In genomic region chr12:129298921-129299320, GRCh38 we compare ENCODE assay signal across 25 cellular contexts.
"Had no signal": no experiment of that assay in that cellular context is flagged by ENCODE, and none has a peak within 500 bp of the region (broad histone marks: within the 10 kb centered on the region; RNA-seq: fewer than 3 reads in every experiment).

No MANE protein-coding gene starts in this region.

- ATAC-seq: activated CD4-positive, CD25-positive, alpha-beta regulatory T cell treated with anti-CD3 and anti-CD28 coated beads, Interleukin-2, amount 50 U/mL, for 24 hours; activated CD8-positive, alpha-beta T cell treated with anti-CD3 and anti-CD28 coated beads for 36 hours; activated T-cell treated with anti-CD3 and anti-CD28 coated beads, Interleukin-2, amount 50 U/mL, for 4 hours; activated T-helper 17 cell treated with anti-CD3 and anti-CD28 coated beads, Interleukin-2, amount 50 U/mL, for 72 hours; esophagus mucosa; heart left ventricle; T-helper 17 cell had no signal

- DNase-seq: activated B cell treated with CpG ODN at 0.5 μM for 24 hours; activated CD4-positive, alpha-beta T cell treated with anti-CD3 and anti-CD28 coated beads for 48 hours; activated CD4-positive, alpha-beta T cell treated with anti-CD3 and anti-CD28 coated beads, Interleukin-2, amount 50 U/mL, for 1 hour; activated CD4-positive, alpha-beta T cell treated with anti-CD3 and anti-CD28 coated beads, Interleukin-2, amount 50 U/mL, for 48 hours; activated CD8-positive, alpha-beta memory T cell treated with anti-CD3 and anti-CD28 coated beads for 24 hours; activated CD8-positive, alpha-beta T cell treated with anti-CD3 and anti-CD28 coated beads for 36 hours; activated effector memory CD4-positive, alpha-beta T cell treated with Interleukin-2 at 50 U/mL for 16 hours; activated gamma-delta T cell treated with Interleukin-2 at 50 U/mL for 16 hours; activated naive CD4-positive, alpha-beta T cell treated with anti-CD3 and anti-CD28 coated beads, Interleukin-2, amount 50 U/mL, for 16 hours; activated naive CD4-positive, alpha-beta T cell treated with Interleukin-2 at 50 U/mL for 16 hours; activated T-cell treated with anti-CD3 and anti-CD28 coated beads, Interleukin-2, amount 50 U/mL, for 4 hours; amniotic stem cell; anterior cingulate cortex; dorsolateral prefrontal cortex; effector memory CD4-positive, alpha-beta T cell; endodermal cell; foreskin fibroblast; glutamatergic neuron; heart left ventricle; T-helper 17 cell; T1000; WERI-Rb-1 had no signal
